ENCODE assay signal across 1 cellular context in genomic region chr3:93981649-93982048, GRCh38.
TF ChIP-seq lines count a peak whose summit lies in the region.

No MANE protein-coding gene starts in this region.

TF ChIP-seq in GM23338, 12 proteins besides CTCF, POLR2A, EP300 and RAD21:
- TF ChIP-seq STAT1 (IDR thresholded peaks at IDR 0.05; ENCODE audit: unreplicated experiment) (no peak), ETS1 (IDR thresholded peaks at IDR 0.05) (no peak), CREB1 (CRISPR knock-in tag; IDR thresholded peaks at IDR 0.05; ENCODE audit: low read depth) (no peak), EZH2phosphoT487 (IDR thresholded peaks at IDR 0.05; ENCODE audit: unreplicated experiment) (no peak), ZNF462 (CRISPR knock-in tag; IDR thresholded peaks at IDR 0.05) (no peak), REST (IDR thresholded peaks at IDR 0.05; ENCODE audit: unreplicated experiment) (no peak), ZNF331 (CRISPR knock-in tag; IDR thresholded peaks at IDR 0.05; ENCODE audit: low read depth) (no peak), EZH2 (IDR thresholded peaks at IDR 0.05; ENCODE audit: low read depth, unreplicated experiment) (no peak), ZNF114 (CRISPR knock-in tag; IDR thresholded peaks at IDR 0.05) (no peak), JUNB (IDR thresholded peaks at IDR 0.05; ENCODE audit: unreplicated experiment) (no peak)
